19 cellular contexts compared by ENCODE assay signal in the genomic region with DNA sequence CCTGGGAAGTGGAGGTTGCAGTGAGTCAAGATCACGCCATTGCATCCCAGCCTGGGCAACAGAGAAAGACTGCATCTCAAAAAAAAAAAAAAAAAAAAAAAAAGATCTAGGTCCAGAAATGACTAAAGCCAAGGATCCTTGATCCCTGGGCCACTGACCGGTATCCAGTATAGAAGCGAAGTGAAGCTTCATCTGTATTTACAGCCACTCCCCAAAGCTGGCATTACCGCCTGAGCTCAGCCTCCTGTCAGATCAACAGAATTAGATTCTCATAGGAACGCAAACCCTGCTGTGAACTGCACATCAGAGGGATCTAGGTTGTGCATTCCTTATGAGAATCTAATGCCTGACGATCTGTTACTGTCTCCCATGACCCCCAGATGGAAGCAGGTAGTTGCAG. TPM values are rescaled to one million over a fixed set of nuclear protein-coding genes. Genes with fewer than 3 reads are reported as not detected.
A peak's percentile ranks its signal among the peaks of the same experiment; 100 is the strongest.
DNase-seq lines count a peak whose midpoint lies in the region; ATAC-seq and TF ChIP-seq lines count a peak whose summit lies in the region.
"Had no signal": no experiment of that assay in that cellular context is flagged by ENCODE, and none has a peak within 500 bp of the region (broad histone marks: within the 10 kb centered on the region; RNA-seq: fewer than 3 reads in every experiment).

No MANE protein-coding gene starts in this region.

- no peak for DNase-seq in CD4-positive, CD25-positive, alpha-beta regulatory T cell
- DNase-seq in CD8-positive, alpha-beta memory T cell: no peak
- DNase-seq in NCI-H69 (lab: John Stamatoyannopoulos, UW): peak; percentile 13
- DNase-seq in glutamatergic neuron: no peak
- no peak for DNase-seq in stimulated activated CD8-positive, alpha-beta memory T cell treated with anti-CD3 and anti-CD28 coated beads, Interleukin-4, amount 100 ng/mL, for 48 hours
- no peak for DNase-seq in HAP-1 (ENCODE audit: low spot score in 2 of 2)
- DNase-seq in NOMO-1 treated with DMSO at 0.1 percent for 48 hours (lab: John Stamatoyannopoulos, UW; ENCODE audit: unreplicated experiment): no peak
- DNase-seq: AML-193, H9, MG63, NCI-H1105, NCI-H1694 treated with DMSO at 0.1 percent for 48 hours, NCI-H345, NCI-H526 treated with DMSO at 0.1 percent for 48 hours, Peyer's patch, SHP77 had no signal

- no peaks in the 10 kb centered on the region for H3K27me3 ChIP-seq in CD4-positive, CD25-positive, alpha-beta regulatory T cell (ENCODE audit: control insufficient read depth, insufficient read depth, low read length)
- no peaks in the 10 kb centered on the region for H3K27me3 ChIP-seq in CD8-positive, alpha-beta memory T cell (ENCODE audit: insufficient read depth, low read length, poor library complexity, severe bottlenecking)
- H3K27me3 ChIP-seq in HAP-1 (ENCODE audit: low read depth): no peaks in the 10 kb centered on the region
- H3K27me3 ChIP-seq: MG63, Peyer's patch had no signal

- H3K4me3 ChIP-seq in CD4-positive, CD25-positive, alpha-beta regulatory T cell (ENCODE audit: low read depth, low read length): no peak overlapping the region
- H3K4me3 ChIP-seq in CD8-positive, alpha-beta memory T cell (ENCODE audit: low read length): no peak overlapping the region
- no peak overlapping the region for H3K4me3 ChIP-seq in HAP-1
- H3K4me3 ChIP-seq: K562, MG63, Peyer's patch had no signal

- H3K36me3 ChIP-seq in CD4-positive, CD25-positive, alpha-beta regulatory T cell (ENCODE audit: control insufficient read depth, insufficient read depth, low read length): peaks cover 29% of the 10 kb centered on the region
- H3K36me3 ChIP-seq in CD8-positive, alpha-beta memory T cell (ENCODE audit: insufficient read depth, low read length): peaks cover 16% of the 10 kb centered on the region
- H3K36me3 ChIP-seq in HAP-1 (replicated peaks): peaks cover 46% of the 10 kb centered on the region

- ATAC-seq in CD4-positive, CD25-positive, alpha-beta regulatory T cell (ENCODE audit: low read depth in 2 of 2): no peak
- ATAC-seq in HG03378 (IDR thresholded peaks at IDR 0.05; ENCODE audit: unreplicated experiment): no peak
- ATAC-seq: K562, SK-N-SH treated with all-trans-retinoic acid at 6 μM for 48 hours had no signal

- no peaks in the 10 kb centered on the region for H3K9me3 Mint-ChIP-seq in CD4-positive, CD25-positive, alpha-beta regulatory T cell
- no peaks in the 10 kb centered on the region for H3K9me3 Mint-ChIP-seq in CD8-positive, alpha-beta memory T cell
- H3K9me3 Mint-ChIP-seq in glutamatergic neuron (ENCODE audit: unreplicated experiment): peaks cover 1% of the 10 kb centered on the region
- H3K9me3 Mint-ChIP-seq: H9 had no signal

- peaks cover 34 to 83% (median 52%) of the 10 kb centered on the region in 4 donors for H3K4me1 Mint-ChIP-seq in CD4-positive, CD25-positive, alpha-beta regulatory T cell
- peaks cover 58 to 85% (median 79%) of the 10 kb centered on the region in 3 donors for H3K4me1 Mint-ChIP-seq in CD8-positive, alpha-beta memory T cell
- H3K4me1 Mint-ChIP-seq in glutamatergic neuron (ENCODE audit: low read depth, unreplicated experiment): peaks cover 35% of the 10 kb centered on the region

- H3K4me1 ChIP-seq in CD4-positive, CD25-positive, alpha-beta regulatory T cell (ENCODE audit: control insufficient read depth, insufficient read depth, low read length, poor library complexity, severe bottlenecking): peaks cover 60% of the 10 kb centered on the region
- peaks cover 56% of the 10 kb centered on the region for H3K4me1 ChIP-seq in CD8-positive, alpha-beta memory T cell (ENCODE audit: insufficient read depth, low read length)
- H3K4me1 ChIP-seq in HAP-1: peaks cover 26% of the 10 kb centered on the region

- H3K36me3 Mint-ChIP-seq in CD4-positive, CD25-positive, alpha-beta regulatory T cell: peaks cover 37% of the 10 kb centered on the region
- peaks cover 5 to 65% (median 13%) of the 10 kb centered on the region in 3 donors for H3K36me3 Mint-ChIP-seq in CD8-positive, alpha-beta memory T cell
- H3K36me3 Mint-ChIP-seq in glutamatergic neuron (ENCODE audit: unreplicated experiment): no peaks in the 10 kb centered on the region

- no peaks in the 10 kb centered on the region for H3K27me3 Mint-ChIP-seq in CD4-positive, CD25-positive, alpha-beta regulatory T cell
- H3K27me3 Mint-ChIP-seq in CD8-positive, alpha-beta memory T cell: no peaks in the 10 kb centered on the region
- no peaks in the 10 kb centered on the region for H3K27me3 Mint-ChIP-seq in glutamatergic neuron (ENCODE audit: unreplicated experiment)

- H3K4me3 Mint-ChIP-seq in CD4-positive, CD25-positive, alpha-beta regulatory T cell: peak overlapping the region; percentile 27 to 69 (median 46)
- peak overlapping the region in 5 of 7 donors; percentile 36 to 67 (median 59) for H3K4me3 Mint-ChIP-seq in CD8-positive, alpha-beta memory T cell
- H3K4me3 Mint-ChIP-seq in glutamatergic neuron (ENCODE audit: unreplicated experiment): peak overlapping the region; percentile 49
- H3K4me3 Mint-ChIP-seq: H9 had no signal

- no peak for TF ChIP-seq CTCF in glutamatergic neuron (IDR thresholded peaks at IDR 0.05; ENCODE audit: partially characterized antibody, unreplicated experiment)

- POLR2A ChIA-PET in CD8-positive, alpha-beta memory T cell (lab: Charles Lee): interaction anchor here (0.6 kb wide), 1 partner anchor 1719 kb away, joined by 10 read pairs; no protein-coding TSS in a partner anchor

- no peaks in the 10 kb centered on the region for H3K9me3 ChIP-seq in CD4-positive, CD25-positive, alpha-beta regulatory T cell (ENCODE audit: control insufficient read depth in 2 of 2, low read length in 2 of 2)
- no peaks in the 10 kb centered on the region for H3K9me3 ChIP-seq in CD8-positive, alpha-beta memory T cell (ENCODE audit: low read length)
- no peaks in the 10 kb centered on the region for H3K9me3 ChIP-seq in HAP-1
- H3K9me3 ChIP-seq: MG63, Peyer's patch had no signal

- no peak overlapping the region for H3K27ac Mint-ChIP-seq in CD4-positive, CD25-positive, alpha-beta regulatory T cell
- H3K27ac Mint-ChIP-seq in CD8-positive, alpha-beta memory T cell: peak overlapping the region in 4 of 8 donors; percentile 35 to 85 (median 64)
- peak overlapping the region; percentile 88 for H3K27ac Mint-ChIP-seq in glutamatergic neuron (ENCODE audit: unreplicated experiment)

- CTCF ChIA-PET in CD8-positive, alpha-beta memory T cell (lab: Charles Lee): interaction anchor here (0.7 to 1.7 kb wide), 2 partner anchors 9 to 14 kb away, joined by 4 to 13 read pairs; partner anchors contain the start of gene CSNK1A1

- H3K27ac ChIP-seq in CD4-positive, CD25-positive, alpha-beta regulatory T cell (ENCODE audit: insufficient read depth, low read length, poor library complexity, severe bottlenecking): no peak overlapping the region
- no peak overlapping the region for H3K27ac ChIP-seq in CD8-positive, alpha-beta memory T cell (ENCODE audit: low read depth, low read length)
- H3K27ac ChIP-seq: Peyer's patch had no signal

- in situ Hi-C loops in HAP-1 (cut with MboI; ENCODE audit: low sequenced_read_pairs): no loop called here

RNA-seq across cellular contexts. Expression of gene CSNK1A1, which starts 9.3 kb away (rescaled TPM):
- total RNA-seq in CD4-positive, CD25-positive, alpha-beta regulatory T cell: 234 TPM
- 100 to 1,000 TPM; 134 to 152 (median 147) TPM for polyA plus RNA-seq in CD4-positive, CD25-positive, alpha-beta regulatory T cell
- 100 to 1,000 TPM; 177 to 187 TPM for total RNA-seq in CD8-positive, alpha-beta memory T cell
- polyA plus RNA-seq in CD8-positive, alpha-beta memory T cell: 118 TPM
- 289 TPM for total RNA-seq in glutamatergic neuron (ENCODE audit: unreplicated experiment)

RNA-seq across cellular contexts. Expression of gene ARHGEF37, which starts 39.4 kb away (rescaled TPM):
- total RNA-seq in CD4-positive, CD25-positive, alpha-beta regulatory T cell: 1.8 TPM
- polyA plus RNA-seq in CD4-positive, CD25-positive, alpha-beta regulatory T cell: under 1 TPM in 3 of 4 donors, not detected in 1; 0.20 to 0.55 (median 0.45) TPM
- total RNA-seq in CD8-positive, alpha-beta memory T cell: under 1 TPM; 0.13 to 0.53 TPM
- not detected for polyA plus RNA-seq in CD8-positive, alpha-beta memory T cell
- total RNA-seq in glutamatergic neuron (ENCODE audit: unreplicated experiment): 1.0 TPM
